In the genomic region with DNA sequence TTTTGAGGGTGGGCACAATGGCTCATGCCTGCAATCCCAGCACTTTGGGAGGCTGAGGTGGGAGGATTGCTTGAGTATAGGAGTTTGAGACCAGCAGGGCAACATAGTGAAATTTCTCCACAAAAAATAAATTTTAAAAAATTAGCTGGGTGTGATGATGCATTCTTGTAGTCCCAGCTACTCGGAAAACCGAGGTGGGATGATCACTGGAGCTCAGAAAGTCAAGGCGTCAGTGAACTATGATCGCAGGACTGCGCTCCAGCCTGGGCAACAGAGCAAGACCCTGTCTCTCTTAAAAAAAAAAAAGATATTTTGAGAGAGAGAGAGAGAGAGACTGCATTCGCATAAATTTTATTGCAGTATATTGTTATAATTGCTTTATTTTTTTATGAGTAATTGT, we compare ENCODE assay signal across 32 cellular contexts.
"Had no signal": no experiment of that assay in that cellular context is flagged by ENCODE, and none has a peak within 500 bp of the region (broad histone marks: within the 10 kb centered on the region; RNA-seq: fewer than 3 reads in every experiment).

No MANE protein-coding gene starts in this region.

- H3K79me2 ChIP-seq: hepatocyte had no signal

- H3K27ac ChIP-seq: brain microvascular endothelial cell, esophagus squamous epithelium, gastroesophageal sphincter, heart right ventricle, hepatocyte, VCaP had no signal

- H3K36me3 Mint-ChIP-seq: activated naive CD4-positive, alpha-beta T cell treated with anti-CD3 and anti-CD28 coated beads, Interleukin-2, amount 10 ng/mL, durations not matched to agents 7 days and 5 days; activated naive CD4-positive, alpha-beta T cell treated with anti-CD3 and anti-CD28 coated beads, Interleukin-2, amount 50 U/mL, for 72 hours; activated naive CD8-positive, alpha-beta T cell treated with anti-CD3 and anti-CD28 coated beads, Interleukin-2, amount 10 ng/mL, durations not matched to agents 7 days and 5 days had no signal

- H3K4me1 ChIP-seq: gastroesophageal sphincter, heart right ventricle had no signal

- H3K27ac Mint-ChIP-seq: activated B cell treated with CpG ODN at 0.5 μM for 24 hours; activated CD8-positive, alpha-beta T cell treated with anti-CD3 and anti-CD28 coated beads for 36 hours; activated naive CD4-positive, alpha-beta T cell treated with anti-CD3 and anti-CD28 coated beads, Interleukin-2, amount 10 ng/mL, durations not matched to agents 7 days and 5 days; activated naive CD4-positive, alpha-beta T cell treated with anti-CD3 and anti-CD28 coated beads, Interleukin-2, amount 50 U/mL, for 72 hours; activated naive CD8-positive, alpha-beta T cell treated with anti-CD3 and anti-CD28 coated beads, Interleukin-2, amount 10 ng/mL, durations not matched to agents 7 days and 5 days; activated T-helper 1 cell treated with anti-CD3 and anti-CD28 coated beads, Interleukin-12 subunit alpha, Interleukin-12 subunit beta, Interleukin-2, Interleukin-4 antibody, amounts not matched to agents 30 ng/mL and 10 ng/mL and 1 ng/mL, durations not matched to agents 14 hours and 24 hours and 36 hours; activated T-helper 2 cell treated with anti-CD3 and anti-CD28 coated beads, Interferon-gamma antibody, Interleukin-2, Interleukin-4, amounts not matched to agents 10 μg/mL and 5 μg/mL and 100 μg/mL, durations not matched to agents 14 hours and 24 hours and 36 hours; effector memory CD8-positive, alpha-beta T cell had no signal

- H3K4me2 ChIP-seq: hepatocyte had no signal

- ATAC-seq: activated CD4-positive, CD25-positive, alpha-beta regulatory T cell treated with anti-CD3 and anti-CD28 coated beads, Interleukin-2, amount 50 U/mL, for 24 hours; activated CD8-positive, alpha-beta T cell treated with anti-CD3 and anti-CD28 coated beads for 36 hours; effector memory CD8-positive, alpha-beta T cell; gastroesophageal sphincter; heart right ventricle had no signal

- FAIRE-seq: astrocyte, bronchial epithelial cell had no signal

- DNase-seq: activated B cell treated with CpG ODN at 0.5 μM for 24 hours; activated CD4-positive, alpha-beta T cell treated with anti-CD3 and anti-CD28 coated beads for 48 hours; activated CD4-positive, alpha-beta T cell treated with anti-CD3 and anti-CD28 coated beads, Interleukin-2, amount 50 U/mL, for 1 hour; activated CD4-positive, alpha-beta T cell treated with anti-CD3 and anti-CD28 coated beads, Interleukin-2, amount 50 U/mL, for 48 hours; activated CD8-positive, alpha-beta memory T cell treated with anti-CD3 and anti-CD28 coated beads for 24 hours; activated CD8-positive, alpha-beta T cell treated with anti-CD3 and anti-CD28 coated beads for 36 hours; activated effector memory CD4-positive, alpha-beta T cell treated with anti-CD3 and anti-CD28 coated beads, Interleukin-2, amount 50 U/mL, for 16 hours; activated naive CD4-positive, alpha-beta T cell; activated naive CD4-positive, alpha-beta T cell treated with anti-CD3 and anti-CD28 coated beads, Interleukin-2, amount 10 ng/mL, durations not matched to agents 7 days and 5 days; activated naive CD8-positive, alpha-beta T cell treated with anti-CD3 and anti-CD28 coated beads, Interleukin-2, amount 10 ng/mL, durations not matched to agents 7 days and 5 days; activated T-cell treated with anti-CD3 and anti-CD28 coated beads, Interleukin-2, amount 50 U/mL, for 48 hours; anterior cingulate cortex; brain microvascular endothelial cell; cortex of kidney; dermis blood vessel endothelial cell; effector CD4-positive, alpha-beta T cell; effector memory CD8-positive, alpha-beta T cell; erythroblast; esophagus squamous epithelium; foreskin melanocyte; heart right ventricle; T-helper 2 cell had no signal

- H3K9me3 ChIP-seq: esophagus squamous epithelium, gastroesophageal sphincter, heart right ventricle had no signal

- H3K4me3 ChIP-seq: esophagus squamous epithelium, gastroesophageal sphincter, heart right ventricle, hepatocyte had no signal

- H3K4me3 Mint-ChIP-seq: activated B cell treated with CpG ODN at 0.5 μM for 24 hours; activated CD8-positive, alpha-beta T cell treated with anti-CD3 and anti-CD28 coated beads for 36 hours; activated naive CD4-positive, alpha-beta T cell treated with anti-CD3 and anti-CD28 coated beads, Interleukin-2, amount 10 ng/mL, durations not matched to agents 7 days and 5 days; activated naive CD8-positive, alpha-beta T cell treated with anti-CD3 and anti-CD28 coated beads, Interleukin-2, amount 10 ng/mL, durations not matched to agents 7 days and 5 days; activated T-helper 1 cell treated with anti-CD3 and anti-CD28 coated beads, Interleukin-12 subunit alpha, Interleukin-12 subunit beta, Interleukin-2, Interleukin-4 antibody, amounts not matched to agents 30 ng/mL and 10 ng/mL and 1 ng/mL, durations not matched to agents 14 hours and 24 hours and 36 hours; central memory CD8-positive, alpha-beta T cell; effector memory CD8-positive, alpha-beta T cell had no signal

- H3K9me3 Mint-ChIP-seq: activated B cell treated with CpG ODN at 0.5 μM for 24 hours; activated CD8-positive, alpha-beta T cell treated with anti-CD3 and anti-CD28 coated beads for 36 hours; activated naive CD4-positive, alpha-beta T cell treated with anti-CD3 and anti-CD28 coated beads, Interleukin-2, amount 50 U/mL, for 72 hours; activated naive CD8-positive, alpha-beta T cell treated with anti-CD3 and anti-CD28 coated beads, Interleukin-2, amount 10 ng/mL, durations not matched to agents 7 days and 5 days; activated T-helper 1 cell treated with anti-CD3 and anti-CD28 coated beads, Interleukin-12 subunit alpha, Interleukin-12 subunit beta, Interleukin-2, Interleukin-4 antibody, amounts not matched to agents 30 ng/mL and 10 ng/mL and 1 ng/mL, durations not matched to agents 14 hours and 24 hours and 36 hours; activated T-helper 2 cell treated with anti-CD3 and anti-CD28 coated beads, Interferon-gamma antibody, Interleukin-2, Interleukin-4, amounts not matched to agents 10 μg/mL and 5 μg/mL and 100 μg/mL, durations not matched to agents 14 hours and 24 hours and 36 hours; effector memory CD8-positive, alpha-beta T cell had no signal

- H2AFZ ChIP-seq: hepatocyte had no signal

- H3K4me1 Mint-ChIP-seq: activated B cell treated with CpG ODN at 0.5 μM for 24 hours; activated naive CD4-positive, alpha-beta T cell treated with anti-CD3 and anti-CD28 coated beads, Interleukin-2, amount 10 ng/mL, durations not matched to agents 7 days and 5 days; activated naive CD8-positive, alpha-beta T cell treated with anti-CD3 and anti-CD28 coated beads, Interleukin-2, amount 10 ng/mL, durations not matched to agents 7 days and 5 days; central memory CD8-positive, alpha-beta T cell had no signal

- H3K36me3 ChIP-seq: brain microvascular endothelial cell, esophagus squamous epithelium, gastroesophageal sphincter, heart right ventricle had no signal

- H3K27me3 ChIP-seq: brain microvascular endothelial cell, gastroesophageal sphincter, heart right ventricle, hepatocyte had no signal
